Comparison of ENCODE assay signal across 9 cellular contexts in the genomic region with DNA sequence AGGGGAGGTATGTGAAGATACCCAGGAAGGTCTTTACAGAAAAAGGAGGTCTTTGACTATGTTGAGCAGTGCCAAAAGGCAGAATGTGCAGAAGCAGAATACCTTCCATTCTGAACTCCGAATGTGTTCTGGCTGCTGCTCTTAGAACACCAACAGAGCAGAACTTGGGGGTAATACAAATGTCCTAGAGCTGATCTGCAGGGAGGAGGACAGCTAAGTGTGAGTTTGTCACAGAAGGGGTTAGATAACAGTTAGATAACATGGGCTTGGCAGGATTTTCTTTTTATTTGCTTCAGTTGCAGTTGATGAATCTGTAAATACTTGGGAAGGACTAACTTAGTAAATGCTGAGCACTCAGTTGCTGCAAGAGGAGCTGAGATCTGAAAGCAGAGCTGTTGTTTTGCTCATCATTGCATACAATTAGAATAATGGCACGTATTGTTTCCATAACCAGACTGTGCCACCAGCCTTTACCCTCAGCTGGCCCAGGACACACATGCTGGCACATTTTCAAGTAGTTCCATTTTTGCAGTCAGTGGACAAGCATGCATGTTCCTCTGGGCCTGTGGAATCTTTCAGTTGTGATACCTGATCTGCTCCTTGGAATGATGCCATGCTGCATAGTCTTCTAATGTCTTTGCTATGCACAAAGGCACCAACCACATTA. TPM values are rescaled to one million over a fixed set of nuclear protein-coding genes. Genes with fewer than 3 reads are reported as not detected.
DNase-seq lines count a peak whose midpoint lies in the region; ATAC-seq and TF ChIP-seq lines count a peak whose summit lies in the region.
"Had no signal": no experiment of that assay in that cellular context is flagged by ENCODE, and none has a peak within 500 bp of the region (broad histone marks: within the 10 kb centered on the region; RNA-seq: fewer than 3 reads in every experiment).

No MANE protein-coding gene starts in this region.

- H3K36me3 Mint-ChIP-seq in neural progenitor cell: peaks cover 8% of the 10 kb centered on the region
- H3K36me3 Mint-ChIP-seq in stimulated activated memory B cell treated with anti-CD40 and anti-IgM and Interleukin-4, amounts not matched to agents 10 μg/mL and 1 μg/mL and 100 μg/mL, for 72 hours: peaks cover 12% of the 10 kb centered on the region
- no peaks in the 10 kb centered on the region for H3K36me3 Mint-ChIP-seq in activated T-helper 2 cell treated with anti-CD3 and anti-CD28 coated beads, Interferon-gamma antibody, Interleukin-2, Interleukin-4, amounts not matched to agents 10 μg/mL and 5 μg/mL and 100 μg/mL, durations not matched to agents 14 hours and 24 hours and 36 hours (ENCODE audit: low read depth)

- H3K27me3 ChIP-seq in neural progenitor cell: no peaks in the 10 kb centered on the region

- H3K4me3 Mint-ChIP-seq in neural progenitor cell: no peak overlapping the region
- no peak overlapping the region for H3K4me3 Mint-ChIP-seq in stimulated activated memory B cell treated with anti-CD40 and anti-IgM and Interleukin-4, amounts not matched to agents 10 μg/mL and 1 μg/mL and 100 μg/mL, for 72 hours
- H3K4me3 Mint-ChIP-seq in activated T-helper 2 cell treated with anti-CD3 and anti-CD28 coated beads, Interferon-gamma antibody, Interleukin-2, Interleukin-4, amounts not matched to agents 10 μg/mL and 5 μg/mL and 100 μg/mL, durations not matched to agents 14 hours and 24 hours and 36 hours (ENCODE audit: low read depth): no peak overlapping the region
- H3K4me3 Mint-ChIP-seq: immature natural killer cell had no signal

- no peak for ATAC-seq in stimulated activated memory B cell treated with anti-CD40 and anti-IgM and Interleukin-4, amounts not matched to agents 10 μg/mL and 1 μg/mL and 100 μg/mL, for 72 hours
- ATAC-seq in GM18868 (IDR thresholded peaks at IDR 0.05; ENCODE audit: unreplicated experiment): no peak

- no peaks in the 10 kb centered on the region for H3K9me3 ChIP-seq in neural progenitor cell (ENCODE audit: low read depth)

- H3F3A ChIP-seq in neural progenitor cell (ENCODE audit: low read depth): peaks cover 10% of the 10 kb centered on the region

- H3K79me2 ChIP-seq in neural progenitor cell (ENCODE audit: low read depth): no peaks in the 10 kb centered on the region

- DNase-seq in COR-L47 (lab: John Stamatoyannopoulos, UW): peak; percentile 36
- DNase-seq in NCI-H2107 (lab: John Stamatoyannopoulos, UW): peak; percentile 64
- DNase-seq in neural progenitor cell (ENCODE audit: low spot score): no peak
- no peak for DNase-seq in GM20000 (ENCODE audit: low spot score)
- DNase-seq in activated T-helper 2 cell treated with anti-CD3 and anti-CD28 coated beads, Interferon-gamma antibody, Interleukin-2, Interleukin-4, amounts not matched to agents 10 μg/mL and 5 μg/mL and 100 μg/mL, durations not matched to agents 14 hours and 24 hours and 36 hours (ENCODE audit: low spot score): no peak
- DNase-seq: immature natural killer cell had no signal

- peaks cover 31% of the 10 kb centered on the region for H3K4me1 Mint-ChIP-seq in neural progenitor cell
- H3K4me1 Mint-ChIP-seq in stimulated activated memory B cell treated with anti-CD40 and anti-IgM and Interleukin-4, amounts not matched to agents 10 μg/mL and 1 μg/mL and 100 μg/mL, for 72 hours: peaks cover 9% of the 10 kb centered on the region
- H3K4me1 Mint-ChIP-seq in activated T-helper 2 cell treated with anti-CD3 and anti-CD28 coated beads, Interferon-gamma antibody, Interleukin-2, Interleukin-4, amounts not matched to agents 10 μg/mL and 5 μg/mL and 100 μg/mL, durations not matched to agents 14 hours and 24 hours and 36 hours (ENCODE audit: low read depth): peaks cover 1% of the 10 kb centered on the region

- no peak overlapping the region for H3K9ac ChIP-seq in neural progenitor cell

- no peaks in the 10 kb centered on the region for H3K36me3 ChIP-seq in neural progenitor cell

- H3K9me3 Mint-ChIP-seq in neural progenitor cell: no peaks in the 10 kb centered on the region
- no peaks in the 10 kb centered on the region for H3K9me3 Mint-ChIP-seq in stimulated activated memory B cell treated with anti-CD40 and anti-IgM and Interleukin-4, amounts not matched to agents 10 μg/mL and 1 μg/mL and 100 μg/mL, for 72 hours
- no peaks in the 10 kb centered on the region for H3K9me3 Mint-ChIP-seq in activated T-helper 2 cell treated with anti-CD3 and anti-CD28 coated beads, Interferon-gamma antibody, Interleukin-2, Interleukin-4, amounts not matched to agents 10 μg/mL and 5 μg/mL and 100 μg/mL, durations not matched to agents 14 hours and 24 hours and 36 hours
- H3K9me3 Mint-ChIP-seq: immature natural killer cell had no signal

- no peak overlapping the region for H3K27ac Mint-ChIP-seq in neural progenitor cell
- no peak overlapping the region for H3K27ac Mint-ChIP-seq in stimulated activated memory B cell treated with anti-CD40 and anti-IgM and Interleukin-4, amounts not matched to agents 10 μg/mL and 1 μg/mL and 100 μg/mL, for 72 hours
- H3K27ac Mint-ChIP-seq in activated T-helper 2 cell treated with anti-CD3 and anti-CD28 coated beads, Interferon-gamma antibody, Interleukin-2, Interleukin-4, amounts not matched to agents 10 μg/mL and 5 μg/mL and 100 μg/mL, durations not matched to agents 14 hours and 24 hours and 36 hours: no peak overlapping the region
- H3K27ac Mint-ChIP-seq: immature natural killer cell had no signal

- H4K20me1 ChIP-seq in neural progenitor cell (ENCODE audit: low read depth): peaks cover 9% of the 10 kb centered on the region

- no peak overlapping the region for H3K4me3 ChIP-seq in neural progenitor cell

- TF ChIP-seq CTCF in neural progenitor cell (IDR thresholded peaks at IDR 0.05) (no peak), GM20000 (IDR thresholded peaks at IDR 0.05; ENCODE audit: extremely low read depth, missing control alignments) (no peak)

- peak overlapping the region; percentile 24 for H3K4me2 ChIP-seq in neural progenitor cell

- peaks cover 4% of the 10 kb centered on the region for H3K27me3 Mint-ChIP-seq in neural progenitor cell (ENCODE audit: insufficient read depth, low read depth)
- H3K27me3 Mint-ChIP-seq in stimulated activated memory B cell treated with anti-CD40 and anti-IgM and Interleukin-4, amounts not matched to agents 10 μg/mL and 1 μg/mL and 100 μg/mL, for 72 hours: no peaks in the 10 kb centered on the region
- H3K27me3 Mint-ChIP-seq in activated T-helper 2 cell treated with anti-CD3 and anti-CD28 coated beads, Interferon-gamma antibody, Interleukin-2, Interleukin-4, amounts not matched to agents 10 μg/mL and 5 μg/mL and 100 μg/mL, durations not matched to agents 14 hours and 24 hours and 36 hours (ENCODE audit: low read depth): no peaks in the 10 kb centered on the region

- no peak overlapping the region for H2AFZ ChIP-seq in neural progenitor cell (replicated peaks)

- H3K27ac ChIP-seq in cingulate gyrus (ENCODE audit: low read depth, low read length) (peak overlapping the region; percentile 10), neural progenitor cell (no peak overlapping the region)

- peaks cover 31% of the 10 kb centered on the region for H3K4me1 ChIP-seq in neural progenitor cell

- intact Hi-C loops in activated T-helper 2 cell treated with anti-CD3 and anti-CD28 coated beads, Interferon-gamma antibody, Interleukin-2, Interleukin-4, amounts not matched to agents 10 μg/mL and 5 μg/mL and 100 μg/mL, durations not matched to agents 14 hours and 24 hours and 36 hours (cut with micrococcal nuclease): no loop called here

RNA-seq across cellular contexts. Expression of a gene that starts 55.9 kb away (rescaled TPM):
- 12.8 and 15.5 TPM in 2 replicates for total RNA-seq in neural progenitor cell (ENCODE audit: low replicate concordance)
- total RNA-seq in activated T-helper 2 cell treated with anti-CD3 and anti-CD28 coated beads, Interferon-gamma antibody, Interleukin-2, Interleukin-4, amounts not matched to agents 10 μg/mL and 5 μg/mL and 100 μg/mL, durations not matched to agents 14 hours and 24 hours and 36 hours: 8.7 and 9.6 TPM in 2 replicates

Comparison
In these comparisons a context has a peak if more than half of its experiments do, and no peak if none do; other contexts are left out.
1. DNase-seq: peak in COR-L47 (single experiment) and NCI-H2107 (single experiment); none in neural progenitor cell (single experiment), GM20000 (single experiment) and activated T-helper 2 cell treated with anti-CD3 and anti-CD28 coated beads, Interferon-gamma antibody, Interleukin-2, Interleukin-4, amounts not matched to agents 10 μg/mL and 5 μg/mL and 100 μg/mL, durations not matched to agents 14 hours and 24 hours and 36 hours (single experiment).